ENCODE assay signal across 21 cellular contexts in genomic region chr10:110165867-110166266, GRCh38. TPM values are rescaled to one million over a fixed set of nuclear protein-coding genes. Genes with fewer than 3 reads are reported as not detected.
A peak's percentile ranks its signal among the peaks of the same experiment; 100 is the strongest.
DNase-seq lines count a peak whose midpoint lies in the region; ATAC-seq and TF ChIP-seq lines count a peak whose summit lies in the region.
"Had no signal": no experiment of that assay in that cellular context is flagged by ENCODE, and none has a peak within 500 bp of the region (broad histone marks: within the 10 kb centered on the region; RNA-seq: fewer than 3 reads in every experiment).

No MANE protein-coding gene starts in this region.

- TF ChIP-seq POLR2A in vagina (IDR thresholded peaks at IDR 0.05) = no peak

- ATAC-seq in lung (ENCODE audit: insufficient read depth, low FRiP score) = no peak
- no peak for ATAC-seq in HG03135 (IDR thresholded peaks at IDR 0.05; ENCODE audit: unreplicated experiment)
- ATAC-seq: Panc1 had no signal

- WGBS in lung, 2 donors = 85 to 86% methylated on average over 8 of the region's 8 CpGs

- H3K27me3 ChIP-seq in WERI-Rb-1 (ENCODE audit: insufficient read depth, low read depth, severe bottlenecking) (no peaks in the 10 kb centered on the region), lung (ENCODE audit: control insufficient read depth, insufficient read depth) (peaks cover 5% of the 10 kb centered on the region), vagina (no peaks in the 10 kb centered on the region)

- no peaks in the 10 kb centered on the region for H3K36me3 ChIP-seq in WERI-Rb-1
- no peaks in the 10 kb centered on the region for H3K36me3 ChIP-seq in lung (ENCODE audit: control insufficient read depth in 2 of 2, insufficient read depth in 2 of 2, low read length in 2 of 2)
- no peaks in the 10 kb centered on the region for H3K36me3 ChIP-seq in vagina
- H3K36me3 ChIP-seq: BLaER1, HAP-1, SJCRH30 had no signal

- no peak for DNase-seq in activated naive CD4-positive, alpha-beta T cell (lab: John Stamatoyannopoulos, UW)
- DNase-seq in WERI-Rb-1 (peak; percentile 54), lung (ENCODE audit: low spot score) (peak; percentile 21), vagina (ENCODE audit: extremely low spot score in 2 of 2) (peak; percentile 67 to 82), DMS153 (lab: John Stamatoyannopoulos, UW) (no peak)
- DNase-seq: CD8-positive, alpha-beta memory T cell; IMR-90; Karpas-422; NCI-H1048; NCI-H1436 treated with DMSO at 0.1 percent for 48 hours; NCI-H2029 treated with DMSO at 0.1 percent for 48 hours; NCI-H2171; NCI-H446; NCI-H526 treated with DMSO at 0.1 percent for 48 hours; SJCRH30 had no signal

- peaks cover 27% of the 10 kb centered on the region for H3K4me1 Mint-ChIP-seq in activated naive CD4-positive, alpha-beta T cell treated with anti-CD3 and anti-CD28 coated beads, Interleukin-2, amount 50 U/mL, for 24 hours

- TF ChIP-seq CTCF in WERI-Rb-1 (IDR thresholded peaks at IDR 0.05; ENCODE audit: low read depth, low read length) (no peak), lung (IDR thresholded peaks at IDR 0.05; ENCODE audit: control extremely low read depth, extremely low read depth) (no peak), vagina (IDR thresholded peaks at IDR 0.05) (no peak)

- no peaks in the 10 kb centered on the region for H3K36me3 Mint-ChIP-seq in activated naive CD4-positive, alpha-beta T cell treated with anti-CD3 and anti-CD28 coated beads, Interleukin-2, amount 50 U/mL, for 24 hours
- H3K36me3 Mint-ChIP-seq: CD8-positive, alpha-beta memory T cell had no signal

- H3K4me1 ChIP-seq in lung (ENCODE audit: control insufficient read depth in 2 of 2, insufficient read depth in 2 of 2, low read length in 2 of 2) (peaks cover 5 to 6% of the 10 kb centered on the region in 2 donors), vagina (peaks cover 19% of the 10 kb centered on the region)

- H3K9me3 ChIP-seq in WERI-Rb-1 (ENCODE audit: severe bottlenecking) (no peaks in the 10 kb centered on the region), lung (ENCODE audit: control insufficient read depth in 2 of 2, insufficient read depth in 1 of 2, low read length in 1 of 2) (no peaks in the 10 kb centered on the region), vagina (no peaks in the 10 kb centered on the region)
- H3K9me3 ChIP-seq: BLaER1, HAP-1, SJCRH30 had no signal

- H3K27ac ChIP-seq in WERI-Rb-1 (no peak overlapping the region), lung (ENCODE audit: low read depth in 1 of 2, low read length in 1 of 2) (no peak overlapping the region), vagina (no peak overlapping the region)
- H3K27ac ChIP-seq: BLaER1, HL-60, SJCRH30 had no signal

- peaks cover 42% of the 10 kb centered on the region for H3K27me3 Mint-ChIP-seq in activated naive CD4-positive, alpha-beta T cell treated with anti-CD3 and anti-CD28 coated beads, Interleukin-2, amount 50 U/mL, for 24 hours

- no peaks in the 10 kb centered on the region for H3K9me3 Mint-ChIP-seq in activated naive CD4-positive, alpha-beta T cell treated with anti-CD3 and anti-CD28 coated beads, Interleukin-2, amount 50 U/mL, for 24 hours
- H3K9me3 Mint-ChIP-seq: CD8-positive, alpha-beta memory T cell had no signal

- peak overlapping the region; percentile 3 for H3K27ac Mint-ChIP-seq in activated naive CD4-positive, alpha-beta T cell treated with anti-CD3 and anti-CD28 coated beads, Interleukin-2, amount 50 U/mL, for 24 hours

- H3K4me3 ChIP-seq in WERI-Rb-1 (ENCODE audit: low read depth, low read length) = no peak overlapping the region
- H3K4me3 ChIP-seq in lung = no peak overlapping the region
- H3K4me3 ChIP-seq in vagina = no peak overlapping the region
- H3K4me3 ChIP-seq: BLaER1, HAP-1, SJCRH30 had no signal

- intact Hi-C loops in vagina (cut with DNase I) = no loop called here

- H3K4me3 Mint-ChIP-seq in activated naive CD4-positive, alpha-beta T cell treated with anti-CD3 and anti-CD28 coated beads, Interleukin-2, amount 50 U/mL, for 24 hours = no peak overlapping the region
- H3K4me3 Mint-ChIP-seq: CD8-positive, alpha-beta memory T cell had no signal

RNA-seq across cellular contexts. Expression of gene MXI1, which starts 41.5 kb away (rescaled TPM):
- 10 to 100 TPM; 20.1 to 55.8 TPM for total RNA-seq in lung
- polyA plus RNA-seq in lung = 10 to 100 TPM; 11.2 to 17.3 TPM
- total RNA-seq in vagina = 49.8 TPM

Comparison
In these comparisons a context has a peak if more than half of its experiments do, and no peak if none do; other contexts are left out.
1. DNase-seq: peak in WERI-Rb-1 (single experiment), lung (single experiment) and vagina (2 of 2); none in activated naive CD4-positive, alpha-beta T cell (0 of 4) and DMS153 (single experiment).